In genomic region chr13:50693755-50694154, GRCh38 we compare ENCODE assay signal across 16 cellular contexts.
DNase-seq lines count a peak whose midpoint lies in the region; ATAC-seq, FAIRE-seq and TF ChIP-seq lines count a peak whose summit lies in the region.
"Had no signal": no experiment of that assay in that cellular context is flagged by ENCODE, and none has a peak within 500 bp of the region (broad histone marks: within the 10 kb centered on the region; RNA-seq: fewer than 3 reads in every experiment).

No MANE protein-coding gene starts in this region.

- DNase-seq in GM03348 (ENCODE audit: low spot score) (peak; percentile 73), coronary artery (ENCODE audit: low spot score) (no peak), kidney (peak; percentile 79), gastrocnemius medialis (no peak), NCI-H187 (lab: John Stamatoyannopoulos, UW) (no peak), cerebellar nuclear complex (lab: John Stamatoyannopoulos, UW) (no peak), NCI-H2227 (lab: John Stamatoyannopoulos, UW; ENCODE audit: unreplicated experiment) (no peak)
- no peak for DNase-seq in NK-92 treated with Interleukin-12 subunit alpha and Interleukin-12 subunit beta, amount 100 ng/mL, for 24 hours (lab: John Stamatoyannopoulos, UW)
- DNase-seq: glutamatergic neuron; Karpas-422; naive thymus-derived CD8-positive, alpha-beta T cell; NCI-H2171 treated with DMSO at 0.1 percent for 48 hours; stimulated activated naive CD8-positive, alpha-beta T cell treated with anti-CD3 and anti-CD28 coated beads, Interleukin-15, amount 100 ng/mL, for 72 hours had no signal

- FAIRE-seq in kidney (lab: Jason Lieb, UNC) = no peak

- intact Hi-C loops in kidney (cut with DNase I) (no loop called here), gastrocnemius medialis (cut with DNase I; ENCODE audit: low total_unique reads) (no loop called here)

- H3K9me3 ChIP-seq in kidney (ENCODE audit: control insufficient read depth in 1 of 2, low read length in 2 of 2) (no peaks in the 10 kb centered on the region), gastrocnemius medialis (no peaks in the 10 kb centered on the region)

- no peak overlapping the region for H3K9ac ChIP-seq in kidney (ENCODE audit: low read length in 2 of 2)

- peaks cover 0 to 6% of the 10 kb centered on the region in 2 donors for H3K4me1 ChIP-seq in kidney (ENCODE audit: control insufficient read depth in 1 of 2, insufficient read depth in 1 of 2, low read depth in 1 of 2, low read length in 2 of 2)
- H3K4me1 ChIP-seq in gastrocnemius medialis = peaks cover 23 to 29% of the 10 kb centered on the region in 2 donors

- peak overlapping the region in 1 of 2 donors; percentile 58 for H3K27ac ChIP-seq in coronary artery
- H3K27ac ChIP-seq in kidney (ENCODE audit: low read depth in 2 of 2, low read length in 2 of 2) = no peak overlapping the region
- H3K27ac ChIP-seq in gastrocnemius medialis = peak overlapping the region in 2 of 4 donors; percentile 3 to 21
- H3K27ac ChIP-seq: C4-2B, RWPE1 had no signal

- in situ Hi-C loops in gastrocnemius medialis (cut with MboI; ENCODE audit: low sequenced_read_pairs in 4 of 4) = no loop called here

- no peaks in the 10 kb centered on the region for H3K36me3 ChIP-seq in kidney (ENCODE audit: control insufficient read depth in 1 of 2, insufficient read depth in 2 of 2, low read length in 2 of 2)
- H3K36me3 ChIP-seq in gastrocnemius medialis = no peaks in the 10 kb centered on the region

- H3K4me3 ChIP-seq in coronary artery = peak overlapping the region; percentile 11
- H3K4me3 ChIP-seq in kidney (ENCODE audit: low read length in 2 of 2) = no peak overlapping the region
- no peak overlapping the region for H3K4me3 ChIP-seq in gastrocnemius medialis

- TF ChIP-seq CTCF in coronary artery (IDR thresholded peaks at IDR 0.05) (no peak), kidney (IDR thresholded peaks at IDR 0.05; ENCODE audit: borderline replicate concordance, extremely low read depth, insufficient read depth) (no peak), gastrocnemius medialis (IDR thresholded peaks at IDR 0.05 in 4 of 5, conservative IDR thresholded peaks at IDR 0.05 in 1 of 5) (no peak)

- no peak for TF ChIP-seq POLR2A in gastrocnemius medialis (IDR thresholded peaks at IDR 0.05)

- H3K27me3 ChIP-seq in gastrocnemius medialis = no peaks in the 10 kb centered on the region

- peak; percentile 60 to 69 for ATAC-seq in gastrocnemius medialis
- ATAC-seq: activated T-helper 17 cell treated with anti-CD3 and anti-CD28 coated beads, Interleukin-2, amount 50 U/mL, for 72 hours; naive thymus-derived CD8-positive, alpha-beta T cell; stimulated activated naive CD8-positive, alpha-beta T cell treated with anti-CD3 and anti-CD28 coated beads, Interleukin-15, amount 100 ng/mL, for 72 hours had no signal

Comparison
In these comparisons a context has a peak if more than half of its experiments do, and no peak if none do; other contexts are left out.
1. DNase-seq: peak in GM03348 (single experiment) and kidney (single experiment); none in coronary artery (single experiment), gastrocnemius medialis (0 of 2), NK-92 treated with Interleukin-12 subunit alpha and Interleukin-12 subunit beta, amount 100 ng/mL, for 24 hours (single experiment), NCI-H187 (0 of 2), cerebellar nuclear complex (0 of 2) and NCI-H2227 (single experiment).